ENCODE assay signal across 8 cellular contexts in genomic region chr1:182029379-182030331, GRCh38. TPM values are rescaled to one million over a fixed set of nuclear protein-coding genes. Genes with fewer than 3 reads are reported as not detected.
A peak's percentile ranks its signal among the peaks of the same experiment; 100 is the strongest.
DNase-seq lines count a peak whose midpoint lies in the region; ATAC-seq, FAIRE-seq and TF ChIP-seq lines count a peak whose summit lies in the region.

No MANE protein-coding gene starts in this region.

- peak overlapping the region; percentile 70 for H3K27ac ChIP-seq in keratinocyte (ENCODE audit: control insufficient read depth, insufficient read depth, low read length)

- H3K9me1 ChIP-seq in keratinocyte (ENCODE audit: control insufficient read depth, extremely low read depth, insufficient read depth, low read length), result no peaks in the 10 kb centered on the region

- peak; percentile 61 for FAIRE-seq in keratinocyte (lab: Jason Lieb, UNC)

- peaks cover 10% of the 10 kb centered on the region for H3K4me1 ChIP-seq in keratinocyte (ENCODE audit: control insufficient read depth, extremely low read depth, insufficient read depth, low read length)

- H3K9ac ChIP-seq in keratinocyte (ENCODE audit: control insufficient read depth, extremely low read depth, insufficient read depth, low read length), result peak overlapping the region; percentile 79

- H3K4me2 ChIP-seq in keratinocyte (ENCODE audit: control insufficient read depth, extremely low read depth, insufficient read depth, low read depth, low read length), result peak overlapping the region; percentile 91

- H3K27me3 ChIP-seq in keratinocyte (ENCODE audit: control insufficient read depth, extremely low read depth, insufficient read depth, low read length), result no peaks in the 10 kb centered on the region

- no peaks in the 10 kb centered on the region for H3K36me3 ChIP-seq in keratinocyte (ENCODE audit: control insufficient read depth in 2 of 2, extremely low read depth in 1 of 2, insufficient read depth in 2 of 2, low read length in 2 of 2)

- TF ChIP-seq CTCF in AG09319 (IDR thresholded peaks at IDR 0.05; ENCODE audit: low read depth, low read length) (peak; percentile 29), keratinocyte (optimal IDR thresholded peaks at IDR 0.05 in 1 of 3, IDR thresholded peaks at IDR 0.05 in 1 of 3, conservative IDR thresholded peaks at IDR 0.05 in 1 of 3; ENCODE audit: extremely low read depth in 1 of 3, insufficient read depth in 2 of 3, low read length in 3 of 3) (peak in 2 of 3 experiments; percentile 26 to 41)

- dilution Hi-C loops in keratinocyte (cut with MboI; ENCODE audit: extremely low pct_ligation_motif_present, low sequenced_read_pairs), result no loop called here

- H2AFZ ChIP-seq in keratinocyte (ENCODE audit: control insufficient read depth, low read length), result peak overlapping the region; percentile 91

- no peaks in the 10 kb centered on the region for H3K9me3 ChIP-seq in keratinocyte (ENCODE audit: control insufficient read depth, low read depth, low read length)

- H4K20me1 ChIP-seq in keratinocyte (ENCODE audit: control insufficient read depth, extremely low read depth, insufficient read depth, low read length), result no peaks in the 10 kb centered on the region

- peak overlapping the region; percentile 54 to 78 (median 74) for H3K4me3 ChIP-seq in keratinocyte (ENCODE audit: control insufficient read depth in 2 of 3, extremely low read depth in 1 of 3, insufficient read depth in 2 of 3, low read depth in 1 of 3, low read length in 3 of 3)

- peak; percentile 80 for DNase-seq in AG09319 (ENCODE audit: extremely low read depth, low read depth)
- DNase-seq in NCI-H345 (lab: John Stamatoyannopoulos, UW), result peak; percentile 98
- peak; percentile 91 for DNase-seq in activated CD4-positive, CD25-positive, alpha-beta regulatory T cell treated with anti-CD3 and anti-CD28 coated beads, Interleukin-2, amount 50 U/mL, for 16 hours (ENCODE audit: low read depth, low spot score)
- peak; percentile 61 to 90 for DNase-seq in cerebellar nuclear complex (lab: John Stamatoyannopoulos, UW)
- peak; percentile 86 for DNase-seq in keratinocyte (ENCODE audit: low read depth, low spot score)
- DNase-seq in stimulated activated CD4-positive, alpha-beta T cell treated with anti-CD3 and anti-CD28 coated beads, Interleukin-12 subunit alpha, Interleukin-12 subunit beta, amount 100 ng/mL, for 48 hours (ENCODE audit: low read depth in 2 of 3, low spot score in 1 of 3), result peak; percentile 97 to 98 (median 97)

- ATAC-seq in GM19023 (IDR thresholded peaks at IDR 0.05; ENCODE audit: unreplicated experiment) (peak; percentile 95), HG03280 (IDR thresholded peaks at IDR 0.05; ENCODE audit: unreplicated experiment) (peak; percentile 97)

- H3K79me2 ChIP-seq in keratinocyte (ENCODE audit: control insufficient read depth, insufficient read depth, low read length), result no peaks in the 10 kb centered on the region

RNA-seq across cellular contexts. Expression of gene ZNF648, which starts 31.9 kb away (rescaled TPM):
- polyA plus RNA-seq in keratinocyte, result not detected in 3 replicates
- polyA plus RNA-seq in keratinocyte (2011; ENCODE audit: low read depth), result not detected
- polyA plus RNA-seq in keratinocyte (2011; cell fraction: cytosol; rRNA removed), result not detected in 2 replicates
- polyA plus RNA-seq in keratinocyte (2011; cell fraction: nucleus; rRNA removed), result not detected in 2 replicates
- not detected in 2 replicates for polyA plus RNA-seq in keratinocyte (2012; ENCODE audit: low replicate concordance)
- not detected in 3 replicates for polyA minus RNA-seq in keratinocyte
- polyA minus RNA-seq in keratinocyte (2011; cell fraction: cytosol; rRNA and poly(A)+ RNA removed), result not detected
- not detected in 2 replicates for polyA minus RNA-seq in keratinocyte (2011; cell fraction: nucleus; rRNA and poly(A)+ RNA removed)

Comparison
In these comparisons a context has a peak if more than half of its experiments do, and no peak if none do; other contexts are left out.
1. Peak in every context shown above with its lines: DNase-seq, ATAC-seq, H3K4me3 ChIP-seq and H3K27ac ChIP-seq.